8 cellular contexts compared by ENCODE assay signal in the genomic region with DNA sequence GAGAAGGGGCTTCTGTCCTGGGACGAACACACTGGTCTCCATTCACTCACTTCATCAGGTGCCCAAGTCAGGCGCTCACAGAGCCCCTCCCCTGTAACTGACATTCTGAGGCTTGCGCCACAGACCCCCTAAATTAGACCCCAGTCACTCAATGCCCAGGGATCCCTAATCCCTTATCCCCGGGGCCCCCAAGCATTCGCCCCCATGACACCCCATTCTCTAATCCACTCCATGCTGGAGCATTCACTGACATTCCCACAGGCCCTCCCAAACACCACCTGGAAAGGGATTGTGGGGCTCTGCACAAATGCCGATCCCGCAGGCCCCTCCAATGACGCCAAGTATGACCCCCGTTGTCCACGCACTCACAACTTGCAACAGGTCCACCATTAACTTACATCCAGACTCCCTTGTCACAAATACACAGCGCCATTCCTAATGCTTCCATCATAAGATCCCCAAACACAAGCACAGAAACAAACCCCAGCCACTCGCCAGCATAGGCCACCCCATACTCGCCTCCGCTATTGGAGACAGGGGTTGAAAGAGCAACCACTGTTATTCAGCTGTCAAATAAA. TPM values are rescaled to one million over a fixed set of nuclear protein-coding genes. Genes with fewer than 3 reads are reported as not detected.
DNase-seq lines count a peak whose midpoint lies in the region; ATAC-seq and TF ChIP-seq lines count a peak whose summit lies in the region.

No MANE protein-coding gene starts in this region.

- H3K9me3 ChIP-seq in Caco-2 (peaks cover 39% of the 10 kb centered on the region), PC-9 (ENCODE audit: insufficient read depth, low read depth) (peaks cover 28% of the 10 kb centered on the region), parathyroid adenoma (ENCODE audit: control insufficient read depth, low read length) (no peaks in the 10 kb centered on the region)

- H3K4me3 ChIP-seq in Caco-2 (ENCODE audit: low read depth, low read length) = no peak overlapping the region
- H3K4me3 ChIP-seq in PC-9 = peak overlapping the region; percentile 98; the same call in 1 of the 2 replicates
- peak overlapping the region; percentile 91 for H3K4me3 ChIP-seq in parathyroid adenoma (ENCODE audit: low read depth, low read length)

- TF ChIP-seq CTCF in Caco-2 (IDR thresholded peaks at IDR 0.05; ENCODE audit: insufficient read depth in 1 of 2, low read depth in 1 of 2, low read length in 1 of 2, severe bottlenecking in 1 of 2, unreplicated experiment in 1 of 2) = no peak
- no peak for TF ChIP-seq CTCF in PC-9 (conservative IDR thresholded peaks at IDR 0.05)
- no peak for TF ChIP-seq CTCF in endothelial cell (IDR thresholded peaks at IDR 0.05; ENCODE audit: unreplicated experiment)
- no peak for TF ChIP-seq CTCF in parathyroid adenoma (IDR thresholded peaks at IDR 0.05)

- H3K79me2 ChIP-seq in PC-9 (ENCODE audit: low read depth) (0 out of 2 replicates have a peak, but pooled peaks cover 8% of the 10 kb centered on the region), parathyroid adenoma (peaks cover 2% of the 10 kb centered on the region)

- H3K9ac ChIP-seq in parathyroid adenoma = no peak overlapping the region

- no peak for DNase-seq in Caco-2
- no peak for DNase-seq in PC-9
- DNase-seq in endothelial cell (ENCODE audit: low spot score) = no peak
- no peak for DNase-seq in dedifferentiated amniotic fluid mesenchymal stem cell (ENCODE audit: extremely low spot score)
- no peak for DNase-seq in C1 segment of cervical spinal cord (lab: John Stamatoyannopoulos, UW)
- no peak for DNase-seq in stimulated activated CD4-positive, alpha-beta T cell treated with anti-CD3 and anti-CD28 coated beads, Interleukin-2, amount 100 ng/mL, for 48 hours

- no peak for ATAC-seq in HG03342 (IDR thresholded peaks at IDR 0.05; ENCODE audit: unreplicated experiment)

- H3K36me3 ChIP-seq in Caco-2 (ENCODE audit: control insufficient read depth, insufficient read depth, low read length) (no peaks in the 10 kb centered on the region), PC-9 (ENCODE audit: low read depth) (peaks cover under 1% of the 10 kb centered on the region; the same call in 1 of the 2 replicates), parathyroid adenoma (ENCODE audit: control insufficient read depth, insufficient read depth, low read length) (no peaks in the 10 kb centered on the region)

- H3K4me2 ChIP-seq in PC-9 (peak overlapping the region; percentile 79; the same call in 1 of the 2 replicates), parathyroid adenoma (ENCODE audit: low read length) (peak overlapping the region; percentile 87)

- intact Hi-C loops in Caco-2 (cut with micrococcal nuclease; ENCODE audit: unreplicated experiment) (no loop called here), PC-9 (cut with micrococcal nuclease; ENCODE audit: unreplicated experiment) (no loop called here)

- H3K9me3 Mint-ChIP-seq in Caco-2 (ENCODE audit: unreplicated experiment) (peaks cover 20% of the 10 kb centered on the region), endothelial cell (ENCODE audit: unreplicated experiment) (peaks cover 34% of the 10 kb centered on the region)

- CTCF ChIA-PET in Caco-2 (lab: Charles Lee) = no interaction called here
- CTCF ChIA-PET in PC-9 (lab: Charles Lee) = no interaction called here

- H3K27ac Mint-ChIP-seq in Caco-2 (ENCODE audit: unreplicated experiment) = peak overlapping the region; percentile 42
- H3K27ac Mint-ChIP-seq in endothelial cell (ENCODE audit: unreplicated experiment) = peak overlapping the region; percentile 79

- peaks cover 38% of the 10 kb centered on the region for H3K36me3 Mint-ChIP-seq in Caco-2 (ENCODE audit: insufficient read depth, unreplicated experiment)
- peaks cover 38% of the 10 kb centered on the region for H3K36me3 Mint-ChIP-seq in endothelial cell (ENCODE audit: low read depth, unreplicated experiment)

- H3K4me3 Mint-ChIP-seq in Caco-2 (ENCODE audit: unreplicated experiment) (peak overlapping the region; percentile 83), endothelial cell (ENCODE audit: unreplicated experiment) (peak overlapping the region; percentile 93)

- H3K4me1 Mint-ChIP-seq in Caco-2 (ENCODE audit: low read depth, unreplicated experiment) (peaks cover 11% of the 10 kb centered on the region), endothelial cell (ENCODE audit: unreplicated experiment) (peaks cover 18% of the 10 kb centered on the region)

- POLR2A ChIA-PET in Caco-2 (lab: Charles Lee) = no interaction called here
- POLR2A ChIA-PET in PC-9 (lab: Charles Lee; ENCODE audit: unreplicated experiment) = no interaction called here

- BruUV-seq in Caco-2 (replicated peaks; lab: Mats Ljungman, UMichigan) = no TSS peak
- BruUV-seq in PC-9 (replicated peaks; lab: Mats Ljungman, UMichigan) = no TSS peak

- H4K20me1 ChIP-seq in PC-9 (ENCODE audit: insufficient read depth) = no peaks in the 10 kb centered on the region

- H3K27ac ChIP-seq in PC-9 (no peak overlapping the region), parathyroid adenoma (no peak overlapping the region)

- H3K4me1 ChIP-seq in Caco-2 (no peaks in the 10 kb centered on the region), PC-9 (replicated peaks; ENCODE audit: insufficient read depth) (no peaks in the 10 kb centered on the region), parathyroid adenoma (no peaks in the 10 kb centered on the region)

- peaks cover 30% of the 10 kb centered on the region for H3F3A ChIP-seq in PC-9 (ENCODE audit: insufficient read depth, low read depth)

- no peak overlapping the region for H2AFZ ChIP-seq in PC-9
- H2AFZ ChIP-seq in parathyroid adenoma = no peak overlapping the region

- no peaks in the 10 kb centered on the region for H3K27me3 ChIP-seq in Caco-2 (replicated peaks; ENCODE audit: control insufficient read depth, insufficient read depth, low read length)
- no peaks in the 10 kb centered on the region for H3K27me3 ChIP-seq in PC-9 (ENCODE audit: insufficient read depth, low read depth)
- no peaks in the 10 kb centered on the region for H3K27me3 ChIP-seq in parathyroid adenoma (ENCODE audit: control insufficient read depth, insufficient read depth, low read length)

- no peaks in the 10 kb centered on the region for H3K9me2 ChIP-seq in PC-9 (ENCODE audit: insufficient read depth)

- no peaks in the 10 kb centered on the region for H3K27me3 Mint-ChIP-seq in Caco-2 (ENCODE audit: insufficient read depth, unreplicated experiment)
- peaks cover 34% of the 10 kb centered on the region for H3K27me3 Mint-ChIP-seq in endothelial cell (ENCODE audit: unreplicated experiment)

RNA-seq across cellular contexts. Expression of a gene that starts 1.5 kb away (rescaled TPM):
- total RNA-seq in Caco-2 (2022) (7.1 and 7.5 TPM in 2 replicates), PC-9 (2021) (10.9 and 13.5 TPM in 2 replicates), endothelial cell (ENCODE audit: unreplicated experiment) (8.3 TPM)

RNA-seq across cellular contexts. Expression of a gene that starts 31.6 kb away (rescaled TPM):
- total RNA-seq in Caco-2 (2022) (15.0 and 17.8 TPM in 2 replicates), PC-9 (2021) (13.2 and 20.6 TPM in 2 replicates), endothelial cell (ENCODE audit: unreplicated experiment) (13.5 TPM)
